Comparison of ENCODE assay signal across 8 cellular contexts in the genomic region with DNA sequence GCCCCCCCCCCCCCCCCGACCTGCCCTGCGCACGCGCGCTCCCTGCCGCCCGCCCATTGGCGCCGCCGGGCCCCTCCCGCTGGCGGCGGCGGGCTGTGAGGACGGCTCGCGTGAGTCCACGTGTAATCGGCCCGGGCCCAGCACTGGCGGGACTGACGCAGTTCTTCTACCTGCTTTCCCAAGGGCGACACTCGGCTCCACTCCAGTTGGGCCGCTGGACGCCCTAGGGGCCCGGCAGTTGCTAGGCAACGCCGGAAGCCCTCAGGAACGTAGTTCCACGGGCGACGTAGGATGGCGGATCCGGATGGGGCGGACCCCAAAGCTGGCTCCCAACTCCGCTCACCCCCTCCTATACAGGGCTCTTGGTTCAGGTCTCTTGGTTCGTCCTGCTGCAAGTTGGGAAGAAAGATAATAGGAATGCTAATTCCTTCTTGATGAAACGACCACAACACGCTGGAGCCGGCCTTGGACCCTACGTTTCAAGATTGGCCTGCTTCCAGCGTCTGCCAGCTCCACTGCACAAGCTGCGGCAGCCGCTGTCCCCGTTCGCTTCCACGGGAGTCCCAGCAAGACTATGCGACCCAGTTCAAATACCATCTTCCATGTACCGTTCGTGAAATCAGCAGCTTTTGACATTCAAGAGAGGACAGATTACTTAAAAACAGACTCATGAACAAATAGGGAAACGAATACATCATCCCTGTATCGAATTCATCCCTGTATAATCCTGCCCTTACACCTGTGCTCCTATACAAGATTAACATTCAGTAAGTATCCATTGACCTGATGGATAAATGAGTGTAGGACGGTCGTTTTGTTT. TPM values are rescaled to one million over a fixed set of nuclear protein-coding genes. Genes with fewer than 3 reads are reported as not detected.
DNase-seq lines count a peak whose midpoint lies in the region; ATAC-seq, FAIRE-seq and TF ChIP-seq lines count a peak whose summit lies in the region.

No MANE protein-coding gene starts in this region.

- peaks cover 31% of the 10 kb centered on the region for H3K36me3 ChIP-seq in BLaER1

- H4K20me1 ChIP-seq in BLaER1 = peaks cover 42% of the 10 kb centered on the region

- H3K4me1 Mint-ChIP-seq in activated CD4-positive, alpha-beta T cell treated with anti-CD3 and anti-CD28 coated beads, Interleukin-2, amount 10 ng/mL, durations not matched to agents 24 days and 14 days = peaks cover 39% of the 10 kb centered on the region

- peaks cover 14% of the 10 kb centered on the region for H3K36me3 Mint-ChIP-seq in activated CD4-positive, alpha-beta T cell treated with anti-CD3 and anti-CD28 coated beads, Interleukin-2, amount 10 ng/mL, durations not matched to agents 24 days and 14 days (ENCODE audit: low read depth)

- peak overlapping the region; percentile 91 for H3K4me2 ChIP-seq in BLaER1

- H3K9me3 ChIP-seq in BLaER1 = no peaks in the 10 kb centered on the region

- H3K27me3 Mint-ChIP-seq in activated CD4-positive, alpha-beta T cell treated with anti-CD3 and anti-CD28 coated beads, Interleukin-2, amount 10 ng/mL, durations not matched to agents 24 days and 14 days = no peaks in the 10 kb centered on the region

- DNase-seq in GM19239 (ENCODE audit: insufficient read length, low spot score) = peak; percentile 85
- DNase-seq in NCI-H460 (ENCODE audit: extremely low read depth, low read depth) = peak; percentile 87
- peak; percentile 94 for DNase-seq in activated CD4-positive, alpha-beta T cell treated with anti-CD3 and anti-CD28 coated beads, Interleukin-2, amount 10 ng/mL, durations not matched to agents 24 days and 14 days
- DNase-seq in coronary artery (ENCODE audit: low spot score) = peak; percentile 97
- peak; percentile 99 for DNase-seq in left lobe of liver (ENCODE audit: low spot score)
- peak; percentile 79 to 82 for DNase-seq in stimulated activated CD4-positive, alpha-beta T cell treated with anti-CD3 and anti-CD28 coated beads, Interleukin-2, amount 100 ng/mL, for 24 hours

- H3K9ac ChIP-seq in BLaER1 = peak overlapping the region; percentile 98

- intact Hi-C loops in activated CD4-positive, alpha-beta T cell treated with anti-CD3 and anti-CD28 coated beads, Interleukin-2, amount 10 ng/mL, durations not matched to agents 24 days and 14 days (cut with micrococcal nuclease) = loop anchor here (1.0 to 10.0 kb wide), 6 partner anchors 26 to 606 kb away; a partner anchor contains a TSS

- ATAC-seq in HG03439 (IDR thresholded peaks at IDR 0.05; ENCODE audit: unreplicated experiment) = peak; percentile 85
- peak; percentile 86 for ATAC-seq in left lobe of liver

- peak; percentile 77 for FAIRE-seq in GM19239 (lab: Jason Lieb, UNC)

- H3K27ac ChIP-seq in BLaER1 = peak overlapping the region; percentile 97
- peak overlapping the region; percentile 96 to 100 for H3K27ac ChIP-seq in coronary artery

- H3K9me3 Mint-ChIP-seq in activated CD4-positive, alpha-beta T cell treated with anti-CD3 and anti-CD28 coated beads, Interleukin-2, amount 10 ng/mL, durations not matched to agents 24 days and 14 days = no peaks in the 10 kb centered on the region

- peaks cover 54% of the 10 kb centered on the region for H3K4me1 ChIP-seq in BLaER1

- H3K27ac Mint-ChIP-seq in activated CD4-positive, alpha-beta T cell treated with anti-CD3 and anti-CD28 coated beads, Interleukin-2, amount 10 ng/mL, durations not matched to agents 24 days and 14 days = peak overlapping the region; percentile 85

- peak overlapping the region; percentile 93 for H3K4me3 Mint-ChIP-seq in activated CD4-positive, alpha-beta T cell treated with anti-CD3 and anti-CD28 coated beads, Interleukin-2, amount 10 ng/mL, durations not matched to agents 24 days and 14 days

- TF ChIP-seq CTCF in coronary artery (IDR thresholded peaks at IDR 0.05) = no peak

- H3K4me3 ChIP-seq in BLaER1 = peak overlapping the region; percentile 99
- H3K4me3 ChIP-seq in coronary artery = peak overlapping the region; percentile 86

- no peaks in the 10 kb centered on the region for H3K27me3 ChIP-seq in BLaER1

RNA-seq across cellular contexts. Expression of a gene that starts 0.4 kb away (rescaled TPM):
- 126 and 127 TPM in 2 replicates for total RNA-seq in NCI-H460 (2014; rRNA removed; shearing (Covaris generic))
- polyA plus RNA-seq in NCI-H460 (2014; cell fraction: nucleus; rRNA removed) = 66.3 and 79.2 TPM in 2 replicates
- 46.7 and 47.2 TPM in 2 replicates for total RNA-seq in activated CD4-positive, alpha-beta T cell treated with anti-CD3 and anti-CD28 coated beads, Interleukin-2, amount 10 ng/mL, durations not matched to agents 24 days and 14 days
- 161 TPM for total RNA-seq in left lobe of liver

RNA-seq across cellular contexts. Expression of a gene that starts 25.0 kb away (rescaled TPM):
- 9.8 and 10.8 TPM in 2 replicates for total RNA-seq in NCI-H460 (2014; rRNA removed; shearing (Covaris generic))
- 17.2 and 30.0 TPM in 2 replicates for polyA plus RNA-seq in NCI-H460 (2014; cell fraction: nucleus; rRNA removed)
- 68.7 and 74.6 TPM in 2 replicates for total RNA-seq in activated CD4-positive, alpha-beta T cell treated with anti-CD3 and anti-CD28 coated beads, Interleukin-2, amount 10 ng/mL, durations not matched to agents 24 days and 14 days
- 15.7 TPM for total RNA-seq in left lobe of liver

Comparison
In these comparisons a context has a peak if more than half of its experiments do, and no peak if none do; other contexts are left out.
1. Peak in every context shown above with its lines: DNase-seq, ATAC-seq, H3K4me3 ChIP-seq and H3K27ac ChIP-seq.